Comparison of ENCODE assay signal across 8 cellular contexts in genomic region chr14:89616425-89617141, GRCh38.
DNase-seq lines count a peak whose midpoint lies in the region; ATAC-seq and TF ChIP-seq lines count a peak whose summit lies in the region.

No MANE protein-coding gene starts in this region.

- H3K79me2 ChIP-seq in SK-N-SH (ENCODE audit: insufficient read depth) = peaks cover 20% of the 10 kb centered on the region

- H3K4me1 Mint-ChIP-seq in nephron = peaks cover 50% of the 10 kb centered on the region

- H3K36me3 ChIP-seq in SK-N-SH (replicated peaks in 1 of 2; ENCODE audit: control insufficient read depth in 1 of 2, insufficient read depth in 2 of 2, low read length in 1 of 2) (no peaks in the 10 kb centered on the region), colonic mucosa (no peaks in the 10 kb centered on the region)

- peak overlapping the region; percentile 80 to 82; a peak in 3 of 4 replicates for H3K27ac ChIP-seq in SK-N-SH (ENCODE audit: low read depth in 2 of 2, low read length in 1 of 2)
- H3K27ac ChIP-seq in colonic mucosa = peak overlapping the region; percentile 65

- no peak overlapping the region for H2AFZ ChIP-seq in SK-N-SH (ENCODE audit: low read depth)

- 60% methylated on average over 6 of the region's 6 CpGs for WGBS in SK-N-SH (ENCODE audit: low lambda C conversion rate)

- no peaks in the 10 kb centered on the region for H3K9me3 ChIP-seq in SK-N-SH
- H3K9me3 ChIP-seq in colonic mucosa = no peaks in the 10 kb centered on the region

- no peaks in the 10 kb centered on the region for H4K20me1 ChIP-seq in SK-N-SH (ENCODE audit: insufficient read depth)

- peak; percentile 52 for DNase-seq in SK-N-SH
- DNase-seq in M059J (ENCODE audit: low read depth) = peak; percentile 49
- DNase-seq in colonic mucosa = peak; percentile 21
- DNase-seq in left colon = no peak
- DNase-seq in GDM1 (lab: John Stamatoyannopoulos, UW) = no peak

- no peaks in the 10 kb centered on the region for H3K9me3 Mint-ChIP-seq in nephron

- no peaks in the 10 kb centered on the region for H3K36me3 Mint-ChIP-seq in nephron (ENCODE audit: low read depth)

- no peak for ATAC-seq in SK-N-SH treated with all-trans-retinoic acid at 6 μM for 48 hours
- ATAC-seq in GM21737 (IDR thresholded peaks at IDR 0.05; ENCODE audit: unreplicated experiment) = peak; percentile 45
- no peak for ATAC-seq in left colon

- no peak for TF ChIP-seq EP300 in SK-N-SH (IDR thresholded peaks at IDR 0.05; ENCODE audit: borderline replicate concordance in 1 of 2, low read depth in 1 of 2, low read length in 1 of 2)

- POLR2A ChIA-PET in SK-N-SH (lab: Yijun Ruan, JAX) = no interaction called here

- H3F3A ChIP-seq in SK-N-SH (replicated peaks; ENCODE audit: insufficient read depth) = no peaks in the 10 kb centered on the region

- intact Hi-C loops in colonic mucosa (cut with DNase I) = no loop called here
- intact Hi-C loops in left colon (cut with DNase I, micrococcal nuclease) = loop anchor here in 1 of 2 donors (10.0 kb wide), 1 partner anchor 192 kb away; no protein-coding TSS in a partner anchor

- no peaks in the 10 kb centered on the region for H3K27me3 ChIP-seq in SK-N-SH (ENCODE audit: insufficient read depth)
- H3K27me3 ChIP-seq in colonic mucosa = no peaks in the 10 kb centered on the region

- CTCF ChIA-PET in SK-N-SH (lab: Yijun Ruan, JAX) = interaction anchor here (1.4 kb wide), 1 partner anchor 81 kb away, joined by 3 read pairs; no protein-coding TSS in a partner anchor

- H3K27ac Mint-ChIP-seq in nephron = peak overlapping the region; percentile 89 to 91 (median 91)

- H3K9ac ChIP-seq in SK-N-SH = no peak overlapping the region; the same call in 1 of the 2 replicates
- H3K9ac ChIP-seq in colonic mucosa (ENCODE audit: low read depth in 2 of 2, low read length in 2 of 2) = no peak overlapping the region

- H3K4me3 Mint-ChIP-seq in nephron = peak overlapping the region; percentile 87 to 96 (median 91)

- H3K9me2 ChIP-seq in SK-N-SH = no peaks in the 10 kb centered on the region

- H3K4me2 ChIP-seq in SK-N-SH = peak overlapping the region; percentile 79

- no peak for TF ChIP-seq CTCF in SK-N-SH (IDR thresholded peaks at IDR 0.05)
- TF ChIP-seq CTCF in colonic mucosa (IDR thresholded peaks at IDR 0.05) = no peak
- no peak for TF ChIP-seq CTCF in nephron (IDR thresholded peaks at IDR 0.05; ENCODE audit: unreplicated experiment in 3 of 3)

- peak overlapping the region in 1 of 2 experiments; percentile 86; a peak in 3 of 4 replicates for H3K4me3 ChIP-seq in SK-N-SH (ENCODE audit: low read depth in 2 of 2, low read length in 1 of 2)
- H3K4me3 ChIP-seq in colonic mucosa = no peak overlapping the region

- H3K27me3 Mint-ChIP-seq in nephron (ENCODE audit: low read depth) = peaks cover 4% of the 10 kb centered on the region

- H3K4me1 ChIP-seq in SK-N-SH (ENCODE audit: control insufficient read depth in 1 of 2, insufficient read depth in 2 of 2, low read depth in 1 of 2, low read length in 1 of 2) (peaks cover 5 to 17% of the 10 kb centered on the region in 2 experiments; a peak in 2 of 4 replicates), colonic mucosa (no peaks in the 10 kb centered on the region)

- TF ChIP-seq RAD21 in SK-N-SH (IDR thresholded peaks at IDR 0.05; ENCODE audit: low read length) = no peak

TF ChIP-seq in SK-N-SH, 30 proteins besides CTCF, POLR2A, EP300 and RAD21:
- TF ChIP-seq NFIC (IDR thresholded peaks at IDR 0.05; ENCODE audit: borderline replicate concordance) = no peak
- no peak for TF ChIP-seq RXRA (IDR thresholded peaks at IDR 0.05; ENCODE audit: borderline replicate concordance, low read depth)
- no peak for TF ChIP-seq EZH2phosphoT487 (IDR thresholded peaks at IDR 0.05; ENCODE audit: borderline replicate concordance, low read depth)
- TF ChIP-seq PBX3 (IDR thresholded peaks at IDR 0.05) = no peak
- no peak for TF ChIP-seq RFX5 (IDR thresholded peaks at IDR 0.05; ENCODE audit: low read length)
- no peak for TF ChIP-seq GATA2 (CRISPR knock-in tag; IDR thresholded peaks at IDR 0.05)
- TF ChIP-seq USF1 (IDR thresholded peaks at IDR 0.05; ENCODE audit: borderline replicate concordance, low read depth) = no peak
- no peak for TF ChIP-seq IRF3 (IDR thresholded peaks at IDR 0.05; ENCODE audit: low read depth, low read length)

TF ChIP-seq in SK-N-SH treated with all-trans-retinoic acid at 6 μM for 48 hours, 23 proteins besides CTCF, POLR2A, EP300 and RAD21:
- no peak for TF ChIP-seq OSR1 (CRISPR knock-in tag; IDR thresholded peaks at IDR 0.05)

Comparison
In these comparisons a context has a peak if more than half of its experiments do, and no peak if none do; other contexts are left out.
1. DNase-seq: peak in SK-N-SH (single experiment), M059J (single experiment) and colonic mucosa (single experiment); none in left colon (0 of 2) and GDM1 (single experiment).